ENCODE assay signal across 8 cellular contexts in the genomic region with DNA sequence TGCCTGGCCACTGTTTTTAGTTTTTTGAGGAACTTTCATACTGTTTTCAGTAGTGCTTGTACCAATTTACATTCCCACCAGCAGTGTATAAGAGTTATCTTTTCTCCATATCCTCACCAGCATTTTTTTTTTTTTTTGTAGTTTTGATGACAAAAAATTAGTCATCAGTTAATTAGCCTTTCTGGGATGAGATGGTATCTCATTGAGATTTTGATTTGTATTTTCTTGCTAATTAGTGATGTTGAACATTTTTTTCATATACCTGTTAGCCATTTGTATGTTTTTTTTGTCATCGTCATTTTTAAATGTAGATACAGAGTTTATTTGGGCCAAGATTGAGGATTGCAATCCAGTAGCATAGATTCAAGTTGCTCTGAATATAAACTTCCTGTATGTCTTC.
"Had no signal": no experiment of that assay in that cellular context is flagged by ENCODE, and none has a peak within 500 bp of the region (broad histone marks: within the 10 kb centered on the region; RNA-seq: fewer than 3 reads in every experiment).

No MANE protein-coding gene starts in this region.

- DNase-seq: GM23248, GOT3, H7, KG1 had no signal

- H3K27me3 Mint-ChIP-seq: IgD-negative memory B cell had no signal

- H3K36me3 ChIP-seq: HAP-1 had no signal

- H3K4me3 ChIP-seq: GM23248, HAP-1 had no signal

- ATAC-seq: HCT116, HepG2 had no signal

- H2AFZ ChIP-seq: GM23248 had no signal

- H3K9ac ChIP-seq: GM23248 had no signal

- H3K4me1 ChIP-seq: HAP-1 had no signal

- H3K27ac Mint-ChIP-seq: IgD-negative memory B cell had no signal

- H3K27ac ChIP-seq: GM23248 had no signal

- FAIRE-seq: HepG2 had no signal

- H3K4me3 Mint-ChIP-seq: IgD-negative memory B cell had no signal
